Comparison of ENCODE assay signal across 1 cellular context in the genomic region with DNA sequence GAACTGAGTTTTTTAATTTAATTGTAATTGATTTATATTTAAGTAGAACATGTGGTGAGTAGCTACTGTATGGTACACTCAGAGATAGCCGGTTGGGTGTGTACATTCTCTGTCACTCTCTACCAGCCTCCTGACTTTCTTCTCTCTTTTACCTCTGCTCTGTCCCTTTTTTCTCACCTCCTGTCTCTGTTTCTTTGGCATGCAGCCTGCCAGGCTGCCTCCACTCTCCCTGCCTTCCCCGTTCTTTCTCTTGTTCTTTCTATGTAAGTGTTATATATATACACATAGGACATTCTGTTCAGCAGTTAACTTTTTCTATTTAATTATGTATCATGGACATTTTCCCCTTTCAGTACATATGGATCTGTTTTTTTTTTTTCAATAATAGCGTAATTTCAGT.
TF ChIP-seq lines count a peak whose summit lies in the region.

No MANE protein-coding gene starts in this region.

TF ChIP-seq in HepG2, 621 proteins besides CTCF, POLR2A, EP300 and RAD21 (continued from another document):
- TF ChIP-seq, protein P1, sequence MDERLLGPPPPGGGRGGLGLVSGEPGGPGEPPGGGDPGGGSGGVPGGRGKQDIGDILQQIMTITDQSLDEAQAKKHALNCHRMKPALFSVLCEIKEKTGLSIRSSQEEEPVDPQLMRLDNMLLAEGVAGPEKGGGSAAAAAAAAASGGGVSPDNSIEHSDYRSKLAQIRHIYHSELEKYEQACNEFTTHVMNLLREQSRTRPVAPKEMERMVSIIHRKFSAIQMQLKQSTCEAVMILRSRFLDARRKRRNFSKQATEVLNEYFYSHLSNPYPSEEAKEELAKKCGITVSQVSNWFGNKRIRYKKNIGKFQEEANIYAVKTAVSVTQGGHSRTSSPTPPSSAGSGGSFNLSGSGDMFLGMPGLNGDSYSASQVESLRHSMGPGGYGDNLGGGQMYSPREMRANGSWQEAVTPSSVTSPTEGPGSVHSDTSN (CRISPR knock-in tag; IDR thresholded peaks at IDR 0.05): no peak
- TF ChIP-seq ZNF546 (CRISPR knock-in tag; conservative IDR thresholded peaks at IDR 0.05) (no peak), ATF7-NPFF (CRISPR knock-in tag; IDR thresholded peaks at IDR 0.05; ENCODE audit: low read depth) (no peak), SNAI1 (CRISPR knock-in tag; IDR thresholded peaks at IDR 0.05; ENCODE audit: borderline replicate concordance) (no peak), ZNF75D (CRISPR knock-in tag; IDR thresholded peaks at IDR 0.05; ENCODE audit: borderline replicate concordance) (no peak), CHD4 (IDR thresholded peaks at IDR 0.05; ENCODE audit: borderline replicate concordance, low read length) (no peak), ZNF10 (CRISPR knock-in tag; IDR thresholded peaks at IDR 0.05; ENCODE audit: borderline replicate concordance, low read depth) (no peak), SIN3A (IDR thresholded peaks at IDR 0.05; ENCODE audit: borderline replicate concordance, low read depth, low read length) (no peak), NFE2L1 (CRISPR knock-in tag; IDR thresholded peaks at IDR 0.05; ENCODE audit: borderline replicate concordance) (no peak), CBX2 (IDR thresholded peaks at IDR 0.05; ENCODE audit: low read depth, low read length) (no peak), CBX2 (CRISPR knock-in tag; IDR thresholded peaks at IDR 0.05; ENCODE audit: low read depth) (no peak), ZNF629 (CRISPR knock-in tag; conservative IDR thresholded peaks at IDR 0.05) (no peak), GPBP1L1 (CRISPR knock-in tag; IDR thresholded peaks at IDR 0.05) (no peak)
